1 cellular context compared by ENCODE assay signal in genomic region chr22:27671413-27671721, GRCh38.
TF ChIP-seq lines count a peak whose summit lies in the region.

No MANE protein-coding gene starts in this region.

TF ChIP-seq in GM23338, 12 proteins besides CTCF, POLR2A, EP300 and RAD21 (continued from another document):
- TF ChIP-seq, protein P1, sequence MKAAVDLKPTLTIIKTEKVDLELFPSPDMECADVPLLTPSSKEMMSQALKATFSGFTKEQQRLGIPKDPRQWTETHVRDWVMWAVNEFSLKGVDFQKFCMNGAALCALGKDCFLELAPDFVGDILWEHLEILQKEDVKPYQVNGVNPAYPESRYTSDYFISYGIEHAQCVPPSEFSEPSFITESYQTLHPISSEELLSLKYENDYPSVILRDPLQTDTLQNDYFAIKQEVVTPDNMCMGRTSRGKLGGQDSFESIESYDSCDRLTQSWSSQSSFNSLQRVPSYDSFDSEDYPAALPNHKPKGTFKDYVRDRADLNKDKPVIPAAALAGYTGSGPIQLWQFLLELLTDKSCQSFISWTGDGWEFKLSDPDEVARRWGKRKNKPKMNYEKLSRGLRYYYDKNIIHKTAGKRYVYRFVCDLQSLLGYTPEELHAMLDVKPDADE (IDR thresholded peaks at IDR 0.05): no peak
- TF ChIP-seq STAT1 (IDR thresholded peaks at IDR 0.05; ENCODE audit: unreplicated experiment) (no peak), JUNB (IDR thresholded peaks at IDR 0.05; ENCODE audit: unreplicated experiment) (no peak), EZH2phosphoT487 (IDR thresholded peaks at IDR 0.05; ENCODE audit: unreplicated experiment) (no peak), NANOG (IDR thresholded peaks at IDR 0.05; ENCODE audit: borderline replicate concordance) (no peak), ZNF331 (CRISPR knock-in tag; IDR thresholded peaks at IDR 0.05; ENCODE audit: low read depth) (no peak), POLR2AphosphoS5 (IDR thresholded peaks at IDR 0.05; ENCODE audit: low read depth) (no peak), EZH2 (IDR thresholded peaks at IDR 0.05; ENCODE audit: low read depth, unreplicated experiment) (no peak)
- TF ChIP-seq, protein P2, sequence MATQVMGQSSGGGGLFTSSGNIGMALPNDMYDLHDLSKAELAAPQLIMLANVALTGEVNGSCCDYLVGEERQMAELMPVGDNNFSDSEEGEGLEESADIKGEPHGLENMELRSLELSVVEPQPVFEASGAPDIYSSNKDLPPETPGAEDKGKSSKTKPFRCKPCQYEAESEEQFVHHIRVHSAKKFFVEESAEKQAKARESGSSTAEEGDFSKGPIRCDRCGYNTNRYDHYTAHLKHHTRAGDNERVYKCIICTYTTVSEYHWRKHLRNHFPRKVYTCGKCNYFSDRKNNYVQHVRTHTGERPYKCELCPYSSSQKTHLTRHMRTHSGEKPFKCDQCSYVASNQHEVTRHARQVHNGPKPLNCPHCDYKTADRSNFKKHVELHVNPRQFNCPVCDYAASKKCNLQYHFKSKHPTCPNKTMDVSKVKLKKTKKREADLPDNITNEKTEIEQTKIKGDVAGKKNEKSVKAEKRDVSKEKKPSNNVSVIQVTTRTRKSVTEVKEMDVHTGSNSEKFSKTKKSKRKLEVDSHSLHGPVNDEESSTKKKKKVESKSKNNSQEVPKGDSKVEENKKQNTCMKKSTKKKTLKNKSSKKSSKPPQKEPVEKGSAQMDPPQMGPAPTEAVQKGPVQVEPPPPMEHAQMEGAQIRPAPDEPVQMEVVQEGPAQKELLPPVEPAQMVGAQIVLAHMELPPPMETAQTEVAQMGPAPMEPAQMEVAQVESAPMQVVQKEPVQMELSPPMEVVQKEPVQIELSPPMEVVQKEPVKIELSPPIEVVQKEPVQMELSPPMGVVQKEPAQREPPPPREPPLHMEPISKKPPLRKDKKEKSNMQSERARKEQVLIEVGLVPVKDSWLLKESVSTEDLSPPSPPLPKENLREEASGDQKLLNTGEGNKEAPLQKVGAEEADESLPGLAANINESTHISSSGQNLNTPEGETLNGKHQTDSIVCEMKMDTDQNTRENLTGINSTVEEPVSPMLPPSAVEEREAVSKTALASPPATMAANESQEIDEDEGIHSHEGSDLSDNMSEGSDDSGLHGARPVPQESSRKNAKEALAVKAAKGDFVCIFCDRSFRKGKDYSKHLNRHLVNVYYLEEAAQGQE (IDR thresholded peaks at IDR 0.05; ENCODE audit: unreplicated experiment): no peak
